ENCODE assay signal across 8 cellular contexts in genomic region chr20:58308680-58309527, GRCh38. TPM values are rescaled to one million over a fixed set of nuclear protein-coding genes. Genes with fewer than 3 reads are reported as not detected.
DNase-seq lines count a peak whose midpoint lies in the region; ATAC-seq, FAIRE-seq and TF ChIP-seq lines count a peak whose summit lies in the region.

No MANE protein-coding gene starts in this region.

- WGBS in small intestine, 3 donors: 8 to 17% (median 12%) methylated on average over 31 to 41 of the region's 41 CpGs

- H3K4me1 ChIP-seq in small intestine (ENCODE audit: control insufficient read depth in 2 of 2, insufficient read depth in 1 of 2, low read depth in 1 of 2, low read length in 1 of 2): peaks cover 0 to 14% of the 10 kb centered on the region in 2 donors

- H3K9me3 Mint-ChIP-seq in MCF 10A (ENCODE audit: unreplicated experiment): no peaks in the 10 kb centered on the region

- FAIRE-seq in small intestine (lab: Jason Lieb, UNC): no peak

- H3K4me1 Mint-ChIP-seq in MCF 10A (ENCODE audit: insufficient read depth, unreplicated experiment): peaks cover 18% of the 10 kb centered on the region

- POLR2A ChIA-PET in MCF 10A (lab: Yijun Ruan, JAX): interaction anchor here (0.6 to 2.0 kb wide), 7 partner anchors 24 to 1712 kb away, joined by 3 to 15 read pairs (median 4); partner anchors contain the start of genes STX16 and VAPB

- DNase-seq in AG10803 (ENCODE audit: low read depth): peak; percentile 54
- peak; percentile 15 for DNase-seq in T follicular helper cell (ENCODE audit: low read depth)
- peak; percentile 36 for DNase-seq in MCF 10A (ENCODE audit: unreplicated experiment)
- peak; percentile 89 for DNase-seq in iPS-NIHi11 (ENCODE audit: low spot score)
- DNase-seq in small intestine: peak; percentile 55
- DNase-seq in DMS79 treated with DMSO at 0.1 percent for 48 hours (lab: John Stamatoyannopoulos, UW): no peak

- peaks cover 0 to 5% of the 10 kb centered on the region in 2 donors for H3K36me3 ChIP-seq in small intestine (ENCODE audit: control insufficient read depth in 2 of 2, insufficient read depth in 2 of 2, low read length in 2 of 2)

- no peaks in the 10 kb centered on the region for H3K27me3 Mint-ChIP-seq in MCF 10A (ENCODE audit: insufficient read depth, unreplicated experiment)

- H3K27me3 ChIP-seq in small intestine (ENCODE audit: control insufficient read depth in 2 of 2, insufficient read depth in 2 of 2, low read length in 2 of 2): no peaks in the 10 kb centered on the region

- peak overlapping the region; percentile 71 for H3K4me3 Mint-ChIP-seq in MCF 10A (ENCODE audit: unreplicated experiment)

- H3K4me3 ChIP-seq in AG10803 (ENCODE audit: low read length) (peak overlapping the region; percentile 90), small intestine (ENCODE audit: low read depth in 1 of 2, low read length in 2 of 2) (peak overlapping the region; percentile 46 to 74)

- H3K36me3 Mint-ChIP-seq in MCF 10A (ENCODE audit: insufficient read depth, unreplicated experiment): peaks cover 27% of the 10 kb centered on the region

- no peaks in the 10 kb centered on the region for H3K9me3 ChIP-seq in small intestine (ENCODE audit: control insufficient read depth, low read depth)

- TF ChIP-seq CTCF in AG10803 (conservative IDR thresholded peaks at IDR 0.05; ENCODE audit: low read length) (no peak), MCF 10A (IDR thresholded peaks at IDR 0.05; ENCODE audit: unreplicated experiment) (no peak)

- BruUV-seq in MCF 10A (replicated peaks; lab: Mats Ljungman, UMichigan): no TSS peak

- H3K27ac Mint-ChIP-seq in MCF 10A (ENCODE audit: low read depth, unreplicated experiment): peak overlapping the region; percentile 67

- intact Hi-C loops in MCF 10A (cut with micrococcal nuclease): loop anchor here (5.0 kb wide), 1 partner anchor 343 kb away; the partner anchor contains the start of gene STX16

- ATAC-seq in GM19023 (IDR thresholded peaks at IDR 0.05; ENCODE audit: unreplicated experiment): peak; percentile 55
- peak; percentile 52 for ATAC-seq in HG03135 (IDR thresholded peaks at IDR 0.05; ENCODE audit: unreplicated experiment)

- CTCF ChIA-PET in MCF 10A (lab: Yijun Ruan, JAX): interaction anchor here (0.6 to 1.1 kb wide), 4 partner anchors 21 to 1786 kb away, joined by 3 to 4 read pairs (median 3); partner anchors contain the start of gene STX16

- H3K27ac ChIP-seq in small intestine (ENCODE audit: low read depth in 1 of 2, low read length in 1 of 2): peak overlapping the region in 1 of 2 donors; percentile 83

RNA-seq across cellular contexts. Expression of gene RAB22A, which starts 0.6 kb away (rescaled TPM):
- 18.4 and 18.9 TPM in 2 replicates for total RNA-seq in MCF 10A (2022)
- polyA plus RNA-seq in small intestine: 10 to 100 TPM in 2 of 3 donors, 1 to 10 TPM in 1; 6.9 to 12.4 (median 11.9) TPM
